Comparison of ENCODE assay signal across 7 cellular contexts in the genomic region with DNA sequence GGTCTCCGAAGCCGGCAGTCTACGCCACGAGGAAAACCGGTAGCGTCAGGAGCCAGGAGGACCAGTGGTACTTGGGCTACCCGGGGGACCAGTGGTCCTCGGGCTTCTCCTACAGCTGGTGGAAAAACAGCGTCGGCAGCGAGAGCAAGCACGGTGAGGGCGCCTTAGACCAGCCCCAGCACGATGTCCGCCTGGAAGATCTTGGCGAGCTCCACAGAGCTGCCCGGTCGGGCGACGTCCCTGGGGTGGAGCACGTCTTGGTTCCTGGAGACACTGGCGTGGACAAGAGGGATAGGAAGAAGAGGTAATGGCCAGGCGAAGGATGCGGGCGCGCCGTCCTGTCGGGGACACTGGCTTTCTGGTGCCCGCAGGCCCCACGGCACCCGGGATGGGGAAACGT.
DNase-seq lines count a peak whose midpoint lies in the region; ATAC-seq and TF ChIP-seq lines count a peak whose summit lies in the region.
"Not testable (repeated sequence)": the region's sequence is repeated elsewhere in the genome, so short reads cannot be mapped to it uniquely, and the experiment has no call there.

No MANE protein-coding gene starts in this region.

- not testable (repeated sequence) for TF ChIP-seq CTCF in GM12865 (IDR thresholded peaks at IDR 0.05; ENCODE audit: insufficient read depth, low read depth, low read length, missing control alignments); choroid plexus epithelial cell (conservative IDR thresholded peaks at IDR 0.05; ENCODE audit: low read depth, low read length); gastroesophageal sphincter (IDR thresholded peaks at IDR 0.05); omental fat pad (IDR thresholded peaks at IDR 0.05); testis (IDR thresholded peaks at IDR 0.05)

- H3K4me3 ChIP-seq in GM12865 (ENCODE audit: low read depth, low read length) (peak overlapping the region; percentile 37), choroid plexus epithelial cell (ENCODE audit: low read depth, low read length) (peak overlapping the region; percentile 36), gastroesophageal sphincter (peak overlapping the region in 1 of 2 donors; percentile 11), testis (peak overlapping the region; percentile 55 to 64)

- WGBS in gastroesophageal sphincter (ENCODE audit: low coverage in 1 of 2), 2 donors, result 88% methylated on average over 3 of the region's 32 CpGs; no CpG with 5 or more reads in 1 of the 2 donors
- 64 to 73% methylated on average over 12 to 27 of the region's 32 CpGs for WGBS in testis, 2 donors

- not testable (repeated sequence) for ATAC-seq in activated T-helper 17 cell treated with anti-CD3 and anti-CD28 coated beads, Interleukin-2, amount 50 U/mL, for 72 hours (replicated peaks)
- peak; percentile 16 for ATAC-seq in gastroesophageal sphincter
- peak; percentile 28 for ATAC-seq in omental fat pad (ENCODE audit: low FRiP score)

- not testable (repeated sequence) for H3K9me3 Mint-ChIP-seq in T-helper 2 cell treated with Interferon-gamma antibody and Interleukin-4, amounts not matched to agents 5 μg/mL and 100 μg/mL, for 36 hours; activated T-helper 17 cell treated with anti-CD3 and anti-CD28 coated beads, Interleukin-2, amount 50 U/mL, for 72 hours

- TF ChIP-seq POLR2A in gastroesophageal sphincter (IDR thresholded peaks at IDR 0.05); testis (IDR thresholded peaks at IDR 0.05): not testable (repeated sequence)

- H3K36me3 ChIP-seq in gastroesophageal sphincter; testis (ENCODE audit: low read depth, missing control alignments): not testable (repeated sequence)

- not testable (repeated sequence) for H3K4me1 Mint-ChIP-seq in T-helper 2 cell treated with Interferon-gamma antibody and Interleukin-4, amounts not matched to agents 5 μg/mL and 100 μg/mL, for 36 hours (ENCODE audit: low read depth); activated T-helper 17 cell treated with anti-CD3 and anti-CD28 coated beads, Interleukin-2, amount 50 U/mL, for 72 hours

- H3K27ac Mint-ChIP-seq in T-helper 2 cell treated with Interferon-gamma antibody and Interleukin-4, amounts not matched to agents 5 μg/mL and 100 μg/mL, for 36 hours, result peak overlapping the region; percentile 60
- not testable (repeated sequence) for H3K27ac Mint-ChIP-seq in activated T-helper 17 cell treated with anti-CD3 and anti-CD28 coated beads, Interleukin-2, amount 50 U/mL, for 72 hours

- H3K4me1 ChIP-seq in gastroesophageal sphincter, testis: not testable (repeated sequence)

- not testable (repeated sequence) for TF ChIP-seq EP300 in gastroesophageal sphincter (IDR thresholded peaks at IDR 0.05)

- not testable (repeated sequence) for H3K27me3 ChIP-seq in gastroesophageal sphincter, testis

- not testable (repeated sequence) for H3K9me3 ChIP-seq in gastroesophageal sphincter, testis

- intact Hi-C loops in testis (cut with DNase I; ENCODE audit: low total_unique reads), result not testable (repeated sequence)

- not testable (repeated sequence) for DNase-seq in GM12865 (ENCODE audit: low read depth); T-helper 2 cell treated with Interferon-gamma antibody and Interleukin-4, amounts not matched to agents 5 μg/mL and 100 μg/mL, for 36 hours (ENCODE audit: low spot score); choroid plexus epithelial cell (ENCODE audit: low read depth); omental fat pad (ENCODE audit: low spot score); testis

- H3K27ac ChIP-seq in gastroesophageal sphincter, result not testable (repeated sequence)
- peak overlapping the region in 1 of 2 donors; percentile 44 for H3K27ac ChIP-seq in testis

- not testable (repeated sequence) for H3K36me3 Mint-ChIP-seq in T-helper 2 cell treated with Interferon-gamma antibody and Interleukin-4, amounts not matched to agents 5 μg/mL and 100 μg/mL, for 36 hours (ENCODE audit: low read depth); activated T-helper 17 cell treated with anti-CD3 and anti-CD28 coated beads, Interleukin-2, amount 50 U/mL, for 72 hours (ENCODE audit: low read depth)

- H3K27me3 Mint-ChIP-seq in T-helper 2 cell treated with Interferon-gamma antibody and Interleukin-4, amounts not matched to agents 5 μg/mL and 100 μg/mL, for 36 hours (ENCODE audit: low read depth); activated T-helper 17 cell treated with anti-CD3 and anti-CD28 coated beads, Interleukin-2, amount 50 U/mL, for 72 hours: not testable (repeated sequence)

- not testable (repeated sequence) for H3K4me3 Mint-ChIP-seq in T-helper 2 cell treated with Interferon-gamma antibody and Interleukin-4, amounts not matched to agents 5 μg/mL and 100 μg/mL, for 36 hours
- H3K4me3 Mint-ChIP-seq in activated T-helper 17 cell treated with anti-CD3 and anti-CD28 coated beads, Interleukin-2, amount 50 U/mL, for 72 hours, result peak overlapping the region; percentile 56
